ENCODE assay signal across 9 cellular contexts in the genomic region with DNA sequence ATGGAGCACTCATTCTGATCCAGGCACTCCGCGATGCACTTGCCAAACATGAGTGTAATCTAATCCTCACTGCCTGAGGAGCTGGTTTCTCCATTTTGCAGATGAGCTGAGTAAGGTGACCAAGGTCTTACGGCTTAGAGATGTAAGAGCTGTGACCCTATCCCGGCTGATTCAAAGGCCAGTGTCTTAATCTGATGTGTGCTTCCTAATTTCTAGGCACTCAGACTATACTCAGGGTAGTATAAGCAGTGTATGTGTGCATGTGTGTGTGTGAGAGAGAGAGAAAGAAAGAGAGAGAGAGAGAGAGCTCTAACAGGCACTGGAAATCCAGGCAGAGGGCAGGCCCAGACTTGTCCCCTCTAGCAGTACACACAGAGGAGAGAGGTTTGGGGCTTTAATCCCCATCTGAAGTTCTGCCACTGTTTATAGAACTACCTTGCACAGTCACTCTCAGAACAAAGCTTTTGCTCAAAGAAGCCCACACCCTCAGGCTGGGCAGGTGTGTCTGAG.
A peak's percentile ranks its signal among the peaks of the same experiment; 100 is the strongest.
DNase-seq lines count a peak whose midpoint lies in the region; ATAC-seq and TF ChIP-seq lines count a peak whose summit lies in the region.
"Had no signal": no experiment of that assay in that cellular context is flagged by ENCODE, and none has a peak within 500 bp of the region (broad histone marks: within the 10 kb centered on the region; RNA-seq: fewer than 3 reads in every experiment).

No MANE protein-coding gene starts in this region.

- H3K27me3 ChIP-seq in IMR-90 (ENCODE audit: control insufficient read depth, insufficient read depth, low read length) = no peaks in the 10 kb centered on the region; the same call in 1 of the 2 replicates

- dilution Hi-C loops in IMR-90 (cut with HindIII; ENCODE audit: low sequenced_read_pairs, unreplicated experiment) = no loop called here

- peaks cover 22% of the 10 kb centered on the region for H3K4me1 Mint-ChIP-seq in activated CD4-positive, alpha-beta T cell treated with anti-CD3 and anti-CD28 coated beads, Interleukin-2, amount 10 ng/mL, durations not matched to agents 7 days and 5 days
- H3K4me1 Mint-ChIP-seq in T-cell (peaks cover 20 to 36% (median 24%) of the 10 kb centered on the region in 3 donors), osteocyte (ENCODE audit: unreplicated experiment) (peaks cover 7% of the 10 kb centered on the region)

- peak overlapping the region; percentile 45; the same call in 1 of the 2 replicates for H3K9ac ChIP-seq in IMR-90 (ENCODE audit: low read depth, low read length)

- H3K4me2 ChIP-seq in IMR-90 (ENCODE audit: low read depth, low read length) = no peak overlapping the region

- H2BK5ac ChIP-seq in IMR-90 (ENCODE audit: low read depth, low read length, poor library complexity, severe bottlenecking) = peak overlapping the region; percentile 87

- no peaks in the 10 kb centered on the region for H3K79me1 ChIP-seq in IMR-90 (ENCODE audit: low read depth in 1 of 2, low read length in 2 of 2)

- H2AK9ac ChIP-seq in IMR-90 (replicated peaks; ENCODE audit: low read depth, low read length, poor library complexity) = peak overlapping the region; percentile 97

- DNase-seq in activated CD4-positive, alpha-beta T cell treated with anti-CD3 and anti-CD28 coated beads, Interleukin-2, amount 10 ng/mL, durations not matched to agents 7 days and 5 days = peak; percentile 12
- no peak for DNase-seq in activated CD4-positive, alpha-beta T cell treated with anti-CD3 and anti-CD28 coated beads for 1 hour
- peak; percentile 45 for DNase-seq in IMR-90
- no peak for DNase-seq in T-cell
- no peak for DNase-seq in osteocyte (ENCODE audit: extremely low spot score, unreplicated experiment)
- DNase-seq in left colon = no peak

- TF ChIP-seq CTCF in IMR-90 (conservative IDR thresholded peaks at IDR 0.05; ENCODE audit: low read depth, low read length) (no peak), osteocyte (IDR thresholded peaks at IDR 0.05) (no peak)

- H3K9me1 ChIP-seq in IMR-90 (ENCODE audit: insufficient read depth, low read length) = 0 out of 2 replicates have a peak, but pooled peaks cover 5% of the 10 kb centered on the region

- H2BK120ac ChIP-seq in IMR-90 (ENCODE audit: low read depth, low read length) = peak overlapping the region; percentile 99

- H4K5ac ChIP-seq in IMR-90 (ENCODE audit: low read depth, low read length) = peak overlapping the region; percentile 100

- H3K4me1 ChIP-seq in IMR-90 (ENCODE audit: control insufficient read depth, insufficient read depth, low read length) = peaks cover 8% of the 10 kb centered on the region

- peak overlapping the region; percentile 71 for H3K27ac Mint-ChIP-seq in activated CD4-positive, alpha-beta T cell treated with anti-CD3 and anti-CD28 coated beads, Interleukin-2, amount 10 ng/mL, durations not matched to agents 7 days and 5 days
- H3K27ac Mint-ChIP-seq in T-cell (peak overlapping the region in 1 of 2 donors; percentile 83), osteocyte (ENCODE audit: unreplicated experiment) (peak overlapping the region; percentile 25)
- H3K27ac Mint-ChIP-seq: B cell had no signal

- H3K4me3 Mint-ChIP-seq in activated CD4-positive, alpha-beta T cell treated with anti-CD3 and anti-CD28 coated beads, Interleukin-2, amount 10 ng/mL, durations not matched to agents 7 days and 5 days = no peak overlapping the region
- no peak overlapping the region for H3K4me3 Mint-ChIP-seq in T-cell
- H3K4me3 Mint-ChIP-seq in osteocyte (ENCODE audit: unreplicated experiment) = no peak overlapping the region
- H3K4me3 Mint-ChIP-seq: B cell had no signal

- H2BK15ac ChIP-seq in IMR-90 (ENCODE audit: low read depth, low read length) = peak overlapping the region; percentile 97; the same call in 2 of the 3 replicates

- peak overlapping the region; percentile 96 for H4K91ac ChIP-seq in IMR-90 (ENCODE audit: insufficient read depth, low read depth, low read length)

- no TSS peak for BruUV-seq in IMR-90 (replicated peaks; lab: Mats Ljungman, UMichigan)

- peak overlapping the region; percentile 88 for H3K14ac ChIP-seq in IMR-90 (replicated peaks; ENCODE audit: low read depth, low read length)

- peak overlapping the region; percentile 90 for H2BK20ac ChIP-seq in IMR-90 (ENCODE audit: low read depth, low read length)

- peak overlapping the region; percentile 97 for H3K4ac ChIP-seq in IMR-90 (ENCODE audit: low read depth, low read length)

- no peak overlapping the region for H3K4me3 ChIP-seq in IMR-90 (ENCODE audit: insufficient read depth, low read depth, low read length)

- peak overlapping the region; percentile 16; the same call in 1 of the 2 replicates for H3K56ac ChIP-seq in IMR-90 (ENCODE audit: extremely low read depth, insufficient read depth, low read length)

- peak overlapping the region; percentile 93 to 95; a peak in 3 of 4 replicates for H4K8ac ChIP-seq in IMR-90 (ENCODE audit: low read depth in 2 of 2, low read length in 2 of 2)

- CTCF ChIA-PET in activated CD4-positive, alpha-beta T cell treated with anti-CD3 and anti-CD28 coated beads, Interleukin-2, amount 10 ng/mL, durations not matched to agents 7 days and 5 days (lab: Charles Lee) = interaction anchor here (1.2 kb wide), 1 partner anchor 15 kb away, joined by 3 read pairs; no protein-coding TSS in a partner anchor
- CTCF ChIA-PET in IMR-90 (lab: Yijun Ruan, JAX) (no interaction called here), T-cell (lab: Charles Lee) (interaction anchor here in 1 of 2 donors (1.1 kb wide), 1 partner anchor 210 kb away, joined by 4 read pairs; no protein-coding TSS in a partner anchor)

- peak overlapping the region; percentile 79 for H3K27ac ChIP-seq in IMR-90 (ENCODE audit: insufficient read depth, low read length)

- in situ Hi-C loops in IMR-90 (cut with MboI; ENCODE audit: low sequenced_read_pairs) = no loop called here

- WGBS in IMR-90 (ENCODE audit: extremely low coverage in 2 of 2, insufficient read length in 1 of 2), 2 experiments = no CpG with 5 or more reads among the region's 4 CpGs

- TF ChIP-seq POLR2A in IMR-90 (IDR thresholded peaks at IDR 0.05; ENCODE audit: low read depth, low read length) = no peak

- H3K36me3 ChIP-seq in IMR-90 (ENCODE audit: control insufficient read depth, insufficient read depth, low read length) = no peaks in the 10 kb centered on the region

- no peaks in the 10 kb centered on the region for H3K36me3 Mint-ChIP-seq in activated CD4-positive, alpha-beta T cell treated with anti-CD3 and anti-CD28 coated beads, Interleukin-2, amount 10 ng/mL, durations not matched to agents 7 days and 5 days (ENCODE audit: low read depth)
- H3K36me3 Mint-ChIP-seq in T-cell (no peaks in the 10 kb centered on the region), osteocyte (ENCODE audit: unreplicated experiment) (no peaks in the 10 kb centered on the region)

- no peaks in the 10 kb centered on the region for H3K9me3 ChIP-seq in IMR-90 (ENCODE audit: control insufficient read depth, insufficient read depth, low read length)

- no peak for TF ChIP-seq RAD21 in IMR-90 (IDR thresholded peaks at IDR 0.05; ENCODE audit: low read length)

- no peaks in the 10 kb centered on the region for H3K27me3 Mint-ChIP-seq in activated CD4-positive, alpha-beta T cell treated with anti-CD3 and anti-CD28 coated beads, Interleukin-2, amount 10 ng/mL, durations not matched to agents 7 days and 5 days
- H3K27me3 Mint-ChIP-seq in T-cell (no peaks in the 10 kb centered on the region), osteocyte (ENCODE audit: unreplicated experiment) (no peaks in the 10 kb centered on the region)
- H3K27me3 Mint-ChIP-seq: B cell had no signal

- ATAC-seq in IMR-90 (ENCODE audit: low read depth) (peak; percentile 88), T-cell (replicated peaks in 1 of 4) (peak; percentile 47 to 79 (median 74)), HG03469 (IDR thresholded peaks at IDR 0.05; ENCODE audit: unreplicated experiment) (no peak), HG03354 (IDR thresholded peaks at IDR 0.05; ENCODE audit: poor library complexity, severe bottlenecking, unreplicated experiment) (no peak), left colon (no peak)

- POLR2A ChIA-PET in activated CD4-positive, alpha-beta T cell treated with anti-CD3 and anti-CD28 coated beads, Interleukin-2, amount 10 ng/mL, durations not matched to agents 7 days and 5 days (lab: Charles Lee) = no interaction called here
- POLR2A ChIA-PET in IMR-90 (lab: Charles Lee; ENCODE audit: unreplicated experiment) = no interaction called here
- POLR2A ChIA-PET in T-cell (lab: Charles Lee) = no interaction called here

- peak overlapping the region; percentile 79 for H2AFZ ChIP-seq in IMR-90 (replicated peaks; ENCODE audit: low read length, poor library complexity)

- H4K20me1 ChIP-seq in IMR-90 (ENCODE audit: insufficient read depth, low read length) = no peaks in the 10 kb centered on the region

- intact Hi-C loops in IMR-90 (cut with micrococcal nuclease) = no loop called here
- intact Hi-C loops in left colon (cut with DNase I, micrococcal nuclease) = no loop called here

- H3K18ac ChIP-seq in IMR-90 (ENCODE audit: low read depth, low read length) = peak overlapping the region; percentile 99

- peaks cover 2% of the 10 kb centered on the region for H3K9me3 Mint-ChIP-seq in activated CD4-positive, alpha-beta T cell treated with anti-CD3 and anti-CD28 coated beads, Interleukin-2, amount 10 ng/mL, durations not matched to agents 7 days and 5 days
- H3K9me3 Mint-ChIP-seq in T-cell (no peaks in the 10 kb centered on the region), osteocyte (ENCODE audit: unreplicated experiment) (no peaks in the 10 kb centered on the region)

- H3K23ac ChIP-seq in IMR-90 (ENCODE audit: low read depth, low read length) = peak overlapping the region; percentile 92; the same call in 1 of the 2 replicates

- peak overlapping the region; percentile 96 for H2AK5ac ChIP-seq in IMR-90 (ENCODE audit: low read depth, low read length)

TF ChIP-seq in IMR-90, 13 proteins besides CTCF, POLR2A, EP300 and RAD21 (continues in another document):
- TF ChIP-seq MAFK (IDR thresholded peaks at IDR 0.05; ENCODE audit: low read depth, low read length) (no peak), MXI1 (IDR thresholded peaks at IDR 0.05; ENCODE audit: borderline replicate concordance, low read depth, low read length) (no peak), SMC3 (IDR thresholded peaks at IDR 0.05; ENCODE audit: low read depth, low read length) (no peak), BHLHE40 (IDR thresholded peaks at IDR 0.05; ENCODE audit: low read depth, low read length) (no peak), RCOR1 (IDR thresholded peaks at IDR 0.05; ENCODE audit: insufficient replicate concordance, low read length) (no peak), MAZ (IDR thresholded peaks at IDR 0.05; ENCODE audit: borderline replicate concordance, low read depth, low read length) (no peak), NFE2L2 (IDR thresholded peaks at IDR 0.05; ENCODE audit: low read depth, low read length) (no peak)
- TF ChIP-seq, protein P1, sequence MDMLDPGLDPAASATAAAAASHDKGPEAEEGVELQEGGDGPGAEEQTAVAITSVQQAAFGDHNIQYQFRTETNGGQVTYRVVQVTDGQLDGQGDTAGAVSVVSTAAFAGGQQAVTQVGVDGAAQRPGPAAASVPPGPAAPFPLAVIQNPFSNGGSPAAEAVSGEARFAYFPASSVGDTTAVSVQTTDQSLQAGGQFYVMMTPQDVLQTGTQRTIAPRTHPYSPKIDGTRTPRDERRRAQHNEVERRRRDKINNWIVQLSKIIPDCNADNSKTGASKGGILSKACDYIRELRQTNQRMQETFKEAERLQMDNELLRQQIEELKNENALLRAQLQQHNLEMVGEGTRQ (IDR thresholded peaks at IDR 0.05; ENCODE audit: low read depth, low read length) = no peak

Comparison
In these comparisons a context has a peak if more than half of its experiments do, and no peak if none do; other contexts are left out.
1. DNase-seq: peak in activated CD4-positive, alpha-beta T cell treated with anti-CD3 and anti-CD28 coated beads, Interleukin-2, amount 10 ng/mL, durations not matched to agents 7 days and 5 days (single experiment) and IMR-90 (single experiment); none in activated CD4-positive, alpha-beta T cell treated with anti-CD3 and anti-CD28 coated beads for 1 hour (single experiment), T-cell (0 of 34), osteocyte (single experiment) and left colon (0 of 2).
2. ATAC-seq: peak in IMR-90 (single experiment) and T-cell (4 of 4); none in HG03469 (single experiment), HG03354 (single experiment) and left colon (single experiment).